Comparison of ENCODE assay signal across 8 cellular contexts in the genomic region with DNA sequence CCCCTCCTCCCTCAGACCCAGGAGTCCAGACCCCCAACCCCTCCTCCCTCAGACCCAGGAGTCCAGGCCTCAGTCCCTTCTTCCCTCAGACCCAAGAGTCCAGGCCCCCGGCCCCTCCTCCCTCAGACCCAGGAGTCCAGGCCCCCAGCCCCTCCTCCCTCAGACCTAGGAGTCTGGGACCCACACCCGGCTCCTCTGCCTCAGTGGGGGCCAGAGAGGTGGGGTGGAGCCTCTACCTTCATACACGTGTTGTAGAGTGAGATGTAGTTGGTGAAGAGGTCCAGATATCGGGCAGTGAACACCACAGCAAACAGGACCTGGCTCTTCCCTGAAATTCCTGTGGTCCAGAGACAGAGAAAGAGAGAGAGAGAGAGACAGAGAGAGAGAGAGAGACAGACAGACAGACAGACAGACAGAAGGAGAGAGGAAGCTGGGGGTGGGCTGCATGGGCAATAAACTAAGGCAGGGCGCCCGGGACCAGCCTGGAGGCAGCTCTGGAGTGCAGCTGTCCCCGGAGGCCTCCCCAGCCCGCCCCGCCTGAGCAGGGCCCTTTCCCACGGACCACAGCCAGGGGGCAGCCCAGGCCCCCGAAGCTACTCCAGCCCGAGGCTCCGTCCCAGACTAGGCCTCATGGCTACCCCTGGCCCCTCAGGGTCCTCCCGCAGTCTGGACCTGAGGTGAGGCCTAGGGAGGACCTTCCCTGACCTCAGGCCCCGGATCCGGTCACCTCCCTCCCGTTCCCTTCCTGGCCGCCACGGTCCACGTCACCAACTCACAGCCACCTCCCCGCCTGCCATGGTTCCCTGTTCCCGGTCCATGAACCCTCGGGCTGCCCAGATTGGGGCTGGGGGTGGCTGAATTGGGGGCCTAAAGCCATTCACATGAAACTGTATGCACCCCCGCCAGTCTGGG. TPM values are rescaled to one million over a fixed set of nuclear protein-coding genes. Genes with fewer than 3 reads are reported as not detected.
A peak's percentile ranks its signal among the peaks of the same experiment; 100 is the strongest.
DNase-seq lines count a peak whose midpoint lies in the region; ATAC-seq and TF ChIP-seq lines count a peak whose summit lies in the region.

No MANE protein-coding gene starts in this region.

- peak overlapping the region; percentile 97 for H3K4me3 ChIP-seq in AG04450 (ENCODE audit: low read depth, low read length)
- peak overlapping the region; percentile 94 to 97 for H3K4me3 ChIP-seq in duodenal mucosa (ENCODE audit: low read depth in 1 of 2, low read length in 2 of 2)
- H3K4me3 ChIP-seq in lower leg skin (ENCODE audit: low read depth, poor library complexity, severe bottlenecking): peak overlapping the region; percentile 100

- TF ChIP-seq CTCF in AG04450 (IDR thresholded peaks at IDR 0.05; ENCODE audit: low read depth, low read length): peak; percentile 72
- no peak for TF ChIP-seq CTCF in lower leg skin (IDR thresholded peaks at IDR 0.05)

- TF ChIP-seq POLR2A in GM18526 (IDR thresholded peaks at IDR 0.05; ENCODE audit: extremely low read depth, insufficient read length) (peak; percentile 25), lower leg skin (IDR thresholded peaks at IDR 0.05) (no peak)

- CTCF ChIA-PET in AG04450 (lab: Charles Lee): interaction anchor here (0.5 to 2.7 kb wide), 30 partner anchors 10 to 265 kb away, joined by 3 to 42 read pairs (median 4); a partner anchor contains a TSS

- WGBS in lower leg skin, 2 donors: 0 to 2% methylated on average over 19 to 23 of the region's 24 CpGs

- H3K27ac ChIP-seq in AG04450 (ENCODE audit: low read depth, low read length) (peak overlapping the region; percentile 91), duodenal mucosa (ENCODE audit: low read depth, low read length) (peak overlapping the region; percentile 89)

- no peak for DNase-seq in AG04450 (ENCODE audit: low read depth, low spot score)
- DNase-seq in NCI-H1105 (lab: John Stamatoyannopoulos, UW): peak; percentile 39
- DNase-seq in activated CD4-positive, alpha-beta T cell treated with anti-CD3 and anti-CD28 coated beads, Interleukin-2, amount 50 U/mL, for 4 hours: peak; percentile 58 to 59
- peak; percentile 46 to 92 for DNase-seq in lower leg skin (ENCODE audit: low spot score in 2 of 2)
- peak; percentile 47 for DNase-seq in stimulated activated CD8-positive, alpha-beta memory T cell treated with anti-CD3 and anti-CD28 coated beads, Interleukin-12 subunit alpha, Interleukin-12 subunit beta, amount 100 ng/mL, for 4 hours (ENCODE audit: low read depth)

- H3K9me3 ChIP-seq in AG04450 (ENCODE audit: control insufficient read depth, insufficient read depth, low read length): no peaks in the 10 kb centered on the region; the same call in 1 of the 2 replicates
- H3K9me3 ChIP-seq in duodenal mucosa (ENCODE audit: control insufficient read depth in 1 of 2, low read length in 2 of 2): no peaks in the 10 kb centered on the region

- H3K9ac ChIP-seq in duodenal mucosa (ENCODE audit: low read depth in 1 of 2, low read length in 2 of 2): peak overlapping the region; percentile 100

- POLR2A ChIA-PET in AG04450 (lab: Yijun Ruan, JAX): interaction anchor here (0.9 to 2.4 kb wide), 6 partner anchors 10 to 210 kb away, joined by 3 to 24 read pairs (median 6); a partner anchor contains a TSS

- peaks cover 14 to 25% of the 10 kb centered on the region in 2 donors for H3K36me3 ChIP-seq in duodenal mucosa (ENCODE audit: control insufficient read depth in 1 of 2, insufficient read depth in 2 of 2, low read length in 2 of 2)

- intact Hi-C loops in lower leg skin (cut with DNase I; ENCODE audit: low total_unique reads): no loop called here

- peaks cover 4 to 12% of the 10 kb centered on the region in 2 donors for H3K4me1 ChIP-seq in duodenal mucosa (ENCODE audit: control insufficient read depth in 1 of 2, insufficient read depth in 2 of 2, low read length in 2 of 2)

- H3K27me3 ChIP-seq in AG04450 (ENCODE audit: control insufficient read depth, insufficient read depth, low read length): peaks cover 20% of the 10 kb centered on the region
- peaks cover 29% of the 10 kb centered on the region in 2 donors for H3K27me3 ChIP-seq in duodenal mucosa (ENCODE audit: control insufficient read depth in 1 of 2, insufficient read depth in 2 of 2, low read length in 2 of 2)

- ATAC-seq in GM19397 (IDR thresholded peaks at IDR 0.05; ENCODE audit: unreplicated experiment): no peak

RNA-seq across cellular contexts. Expression of a gene that starts 0.9 kb away (rescaled TPM):
- 168 and 187 TPM in 2 replicates for polyA plus RNA-seq in AG04450 (2011; rRNA removed)
- 155 and 179 TPM in 2 replicates for polyA minus RNA-seq in AG04450 (2011; rRNA and poly(A)+ RNA removed)
- 10 to 100 TPM; 71.3 to 99.6 (median 80.3) TPM for total RNA-seq in lower leg skin

RNA-seq across cellular contexts. Expression of a gene that starts 3.0 kb away (rescaled TPM):
- 0.07 and 0.10 TPM in 2 replicates for polyA plus RNA-seq in AG04450 (2011; rRNA removed)
- 0.22 and 0.37 TPM in 2 replicates for polyA minus RNA-seq in AG04450 (2011; rRNA and poly(A)+ RNA removed)
- under 1 TPM; 0.17 to 0.47 (median 0.42) TPM for total RNA-seq in lower leg skin

RNA-seq across cellular contexts. Expression of a gene that starts 26.3 kb away (rescaled TPM):
- polyA plus RNA-seq in AG04450 (2011; rRNA removed): not detected in 2 replicates
- not detected in 2 replicates for polyA minus RNA-seq in AG04450 (2011; rRNA and poly(A)+ RNA removed)
- total RNA-seq in lower leg skin: not detected

RNA-seq across cellular contexts. Expression of a gene that starts 26.7 kb away (rescaled TPM):
- 4.7 and 5.1 TPM in 2 replicates for polyA plus RNA-seq in AG04450 (2011; rRNA removed)
- polyA minus RNA-seq in AG04450 (2011; rRNA and poly(A)+ RNA removed): 3.8 and 5.5 TPM in 2 replicates
- total RNA-seq in lower leg skin: 10 to 100 TPM in 1 of 4 donors, 1 to 10 TPM in 3; 6.7 to 21.0 (median 8.7) TPM

RNA-seq across cellular contexts. Expression of a gene that starts 55.3 kb away (rescaled TPM):
- polyA plus RNA-seq in AG04450 (2011; rRNA removed): 15.2 and 16.0 TPM in 2 replicates
- 11.6 TPM in 2 replicates for polyA minus RNA-seq in AG04450 (2011; rRNA and poly(A)+ RNA removed)
- 10 to 100 TPM; 33.3 to 44.4 (median 39.3) TPM for total RNA-seq in lower leg skin
